In genomic region chr13:113364371-113364932, GRCh38 we compare ENCODE assay signal across 10 cellular contexts. TPM values are rescaled to one million over a fixed set of nuclear protein-coding genes. Genes with fewer than 3 reads are reported as not detected.
DNase-seq lines count a peak whose midpoint lies in the region; ATAC-seq and TF ChIP-seq lines count a peak whose summit lies in the region.
"Had no signal": no experiment of that assay in that cellular context is flagged by ENCODE, and none has a peak within 500 bp of the region (broad histone marks: within the 10 kb centered on the region; RNA-seq: fewer than 3 reads in every experiment).

No MANE protein-coding gene starts in this region.

- H2AFZ ChIP-seq in ACC112 (ENCODE audit: low read length, unreplicated experiment) (no peak overlapping the region), neuronal stem cell (ENCODE audit: low read length) (peak overlapping the region; percentile 87)

- peaks cover 6% of the 10 kb centered on the region for H3K79me1 ChIP-seq in neuronal stem cell (ENCODE audit: low read depth, low read length)

- H3K18ac ChIP-seq in neuronal stem cell (ENCODE audit: low read length) = peak overlapping the region; percentile 91

- peak overlapping the region; percentile 73 for H3K23ac ChIP-seq in neuronal stem cell (ENCODE audit: low read depth, low read length, poor library complexity)

- H3K79me2 ChIP-seq in ACC112 (ENCODE audit: control insufficient read depth, insufficient read depth, low read length, unreplicated experiment) = no peaks in the 10 kb centered on the region

- peak overlapping the region; percentile 81 for H2BK15ac ChIP-seq in neuronal stem cell (ENCODE audit: low read length)

- peak overlapping the region; percentile 95 for H3K4ac ChIP-seq in neuronal stem cell (ENCODE audit: low read length)

- H3K4me2 ChIP-seq in neuronal stem cell (ENCODE audit: insufficient read depth, low read length, poor library complexity, severe bottlenecking) = peak overlapping the region; percentile 49

- H3K14ac ChIP-seq in neuronal stem cell (ENCODE audit: low read length) = no peak overlapping the region

- H3K4me3 ChIP-seq in ACC112 (ENCODE audit: low read depth, low read length) (peak overlapping the region; percentile 71), esophagus squamous epithelium (peak overlapping the region; percentile 35 to 84 (median 59)), neuronal stem cell (ENCODE audit: low read length in 2 of 2) (peak overlapping the region in 1 of 2 donors; percentile 46)

- H3K4me1 ChIP-seq in ACC112 (ENCODE audit: control insufficient read depth, insufficient read depth, low read length, unreplicated experiment) = no peaks in the 10 kb centered on the region
- peaks cover 0 to 37% (median 3%) of the 10 kb centered on the region in 3 donors for H3K4me1 ChIP-seq in esophagus squamous epithelium
- peaks cover 2 to 6% of the 10 kb centered on the region in 2 donors for H3K4me1 ChIP-seq in neuronal stem cell (ENCODE audit: control insufficient read depth in 2 of 2, insufficient read depth in 1 of 2, low read depth in 1 of 2, low read length in 2 of 2)

- no peaks in the 10 kb centered on the region for H3K9me3 ChIP-seq in esophagus squamous epithelium
- peaks cover 0 to 3% of the 10 kb centered on the region in 2 donors for H3K9me3 ChIP-seq in neuronal stem cell (replicated peaks in 1 of 2; ENCODE audit: control insufficient read depth in 2 of 2, insufficient read depth in 1 of 2, low read depth in 1 of 2, low read length in 2 of 2)

- H4K91ac ChIP-seq in neuronal stem cell (ENCODE audit: low read depth, low read length, poor library complexity) = no peak overlapping the region

- H3K27ac ChIP-seq in ACC112 (ENCODE audit: low read depth, low read length) (no peak overlapping the region), esophagus squamous epithelium (peak overlapping the region; percentile 5 to 82 (median 78)), neuronal stem cell (replicated peaks; ENCODE audit: low read length) (no peak overlapping the region)

- intact Hi-C loops in esophagus squamous epithelium (cut with DNase I) = no loop called here

- no peak overlapping the region for H2BK12ac ChIP-seq in neuronal stem cell (ENCODE audit: low read length)

- no peak overlapping the region for H2BK120ac ChIP-seq in neuronal stem cell (ENCODE audit: low read depth, low read length)

- ATAC-seq in HG03095 (IDR thresholded peaks at IDR 0.05; ENCODE audit: unreplicated experiment) = no peak

- H3K9ac ChIP-seq in neuronal stem cell (ENCODE audit: low read depth, low read length, poor library complexity) = no peak overlapping the region

- H3K27me3 ChIP-seq in ACC112 (ENCODE audit: insufficient read depth, low read length) = peaks cover 12% of the 10 kb centered on the region; the same call in 1 of the 2 replicates
- peaks cover 0 to 29% (median 0%) of the 10 kb centered on the region in 4 donors for H3K27me3 ChIP-seq in esophagus squamous epithelium
- peaks cover 0 to 8% (median 0%) of the 10 kb centered on the region in 3 experiments for H3K27me3 ChIP-seq in neuronal stem cell (ENCODE audit: control insufficient read depth in 3 of 3, insufficient read depth in 3 of 3, low read depth in 1 of 3, low read length in 3 of 3)

- TF ChIP-seq POLR2A in esophagus squamous epithelium (IDR thresholded peaks at IDR 0.05) = no peak

- H3K36me3 ChIP-seq in ACC112 (ENCODE audit: insufficient read depth, low read length) (no peaks in the 10 kb centered on the region), esophagus squamous epithelium (peaks cover 0 to 13% (median 0%) of the 10 kb centered on the region in 3 donors), neuronal stem cell (replicated peaks in 1 of 2; ENCODE audit: control insufficient read depth in 2 of 2, insufficient read depth in 2 of 2, low read length in 2 of 2) (peaks cover 0 to 6% of the 10 kb centered on the region in 2 donors)

- no peak overlapping the region for H2BK5ac ChIP-seq in neuronal stem cell (ENCODE audit: low read length)

- peak overlapping the region; percentile 97 for H2AK5ac ChIP-seq in neuronal stem cell (ENCODE audit: low read depth, low read length)

- 5 to 16% methylated on average over 8 to 18 of the region's 41 CpGs for WGBS in esophagus squamous epithelium, 2 donors
- WGBS in neuronal stem cell (ENCODE audit: extremely low coverage in 2 of 2, insufficient read length in 2 of 2, insufficient replicate concordance in 1 of 2), 2 donors = no CpG with 5 or more reads among the region's 41 CpGs

- no peak overlapping the region for H4K8ac ChIP-seq in neuronal stem cell (ENCODE audit: low read depth, low read length)

- DNase-seq in NCI-H2227 treated with DMSO at 0.1 percent for 48 hours (lab: John Stamatoyannopoulos, UW) (peak; percentile 31), esophagus squamous epithelium (lab: John Stamatoyannopoulos, UW) (no peak), neuronal stem cell (ENCODE audit: low spot score) (peak; percentile 43), DMS79 treated with DMSO at 0.1 percent for 48 hours (lab: John Stamatoyannopoulos, UW) (no peak), midbrain (lab: John Stamatoyannopoulos, UW) (no peak), SK-N-DZ (ENCODE audit: low spot score) (no peak)

- TF ChIP-seq CTCF in esophagus squamous epithelium (IDR thresholded peaks at IDR 0.05) = no peak

RNA-seq across cellular contexts. Expression of gene GRTP1, which starts 0.5 kb away (rescaled TPM):
- total RNA-seq in esophagus squamous epithelium = 10 to 100 TPM; 14.7 to 18.5 (median 15.7) TPM
- polyA plus RNA-seq in neuronal stem cell (2013, experiment 1 of 2) = 10.2 TPM
- 10.0 TPM for polyA plus RNA-seq in neuronal stem cell (2013, experiment 2 of 2)
- polyA plus RNA-seq in SK-N-DZ (2014; cell fraction: cytosol; rRNA removed) = 1.8 and 1.9 TPM in 2 replicates
- polyA plus RNA-seq in SK-N-DZ (2014; cell fraction: nucleus; rRNA removed) = 0.77 and 2.4 TPM in 2 replicates
- total RNA-seq: LHCN-M2; T-helper 2 cell treated with Interferon-gamma antibody and Interleukin-4, amounts not matched to agents 100 ng/mL and 5 ng/mL, for 36 hours had no signal

Comparison
In these comparisons a context has a peak if more than half of its experiments do, and no peak if none do; other contexts are left out.
1. H3K27ac ChIP-seq: peak in esophagus squamous epithelium (4 of 4); none in ACC112 (single experiment) and neuronal stem cell (single experiment).
2. DNase-seq: peak in NCI-H2227 treated with DMSO at 0.1 percent for 48 hours (single experiment) and neuronal stem cell (single experiment); none in esophagus squamous epithelium (single experiment), DMS79 treated with DMSO at 0.1 percent for 48 hours (single experiment), midbrain (single experiment) and SK-N-DZ (single experiment).